23 cellular contexts compared by ENCODE assay signal in the genomic region with DNA sequence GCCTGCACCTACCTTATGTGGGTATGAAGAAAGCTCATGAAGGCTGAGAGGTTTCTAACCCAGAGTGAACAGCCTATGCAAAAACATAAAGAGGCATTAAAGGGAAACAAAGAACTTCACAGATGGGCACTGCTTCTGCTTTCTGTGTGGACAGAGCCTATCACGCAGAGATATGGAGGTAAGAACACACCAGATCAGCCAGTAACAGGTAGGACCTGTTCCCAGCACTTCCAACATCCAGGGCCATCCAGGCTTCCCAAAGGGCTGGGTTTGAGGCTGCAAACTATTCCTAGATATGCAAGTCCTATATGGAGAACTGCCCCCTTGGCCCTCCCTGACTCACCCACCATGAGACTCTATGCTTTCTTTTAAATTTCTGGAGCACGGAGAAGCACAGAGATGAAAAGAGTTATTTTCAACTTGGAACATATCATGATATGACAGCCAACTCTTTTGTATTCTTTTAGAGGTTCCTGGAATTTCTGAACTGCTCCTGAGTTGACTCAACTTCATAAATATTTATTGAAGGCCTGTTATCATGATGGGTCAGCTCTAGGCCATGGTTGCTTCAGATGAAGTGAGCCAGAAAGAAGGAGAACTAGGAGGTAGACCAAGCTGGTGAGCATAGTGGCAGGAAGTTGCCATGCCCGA.
DNase-seq lines count a peak whose midpoint lies in the region; ATAC-seq and TF ChIP-seq lines count a peak whose summit lies in the region.
"Had no signal": no experiment of that assay in that cellular context is flagged by ENCODE, and none has a peak within 500 bp of the region (broad histone marks: within the 10 kb centered on the region; RNA-seq: fewer than 3 reads in every experiment).

No MANE protein-coding gene starts in this region.

- H3K4me3 Mint-ChIP-seq in MCF 10A (ENCODE audit: unreplicated experiment): no peak overlapping the region
- H3K4me3 Mint-ChIP-seq: activated CD8-positive, alpha-beta T cell treated with anti-CD3 and anti-CD28 coated beads, Interleukin-2, amount 10 ng/mL, durations not matched to agents 7 days and 5 days; endodermal cell; WTC11 had no signal

- peak overlapping the region; percentile 23 to 27 for H3K27ac ChIP-seq in breast epithelium
- H3K27ac ChIP-seq in mesenchymal stem cell (ENCODE audit: low read length, poor library complexity, severe bottlenecking): no peak overlapping the region
- H3K27ac ChIP-seq in aorta (ENCODE audit: low read depth in 1 of 2, low read length in 2 of 2): peak overlapping the region; percentile 10 to 29
- H3K27ac ChIP-seq: BLaER1 treated with 17β-estradiol and CSF1 and Interleukin-3, amounts not matched to agents 10 nM and 100 nM; colonic mucosa had no signal

- H3K36me3 Mint-ChIP-seq in MCF 10A (ENCODE audit: insufficient read depth, unreplicated experiment): no peaks in the 10 kb centered on the region

- no peaks in the 10 kb centered on the region for H3K27me3 ChIP-seq in breast epithelium
- no peaks in the 10 kb centered on the region for H3K27me3 ChIP-seq in mesenchymal stem cell (ENCODE audit: control insufficient read depth in 1 of 2, insufficient read depth in 1 of 2, low read length in 2 of 2)
- no peaks in the 10 kb centered on the region for H3K27me3 ChIP-seq in aorta (ENCODE audit: control insufficient read depth in 1 of 2, insufficient read depth in 2 of 2, low read length in 1 of 2)
- H3K27me3 ChIP-seq: BLaER1 treated with 17β-estradiol and CSF1 and Interleukin-3, amounts not matched to agents 10 nM and 100 nM; colonic mucosa had no signal

- no peak overlapping the region for H3K14ac ChIP-seq in mesenchymal stem cell (ENCODE audit: low read length in 2 of 2)

- H2BK15ac ChIP-seq in mesenchymal stem cell (ENCODE audit: low read depth, poor library complexity, severe bottlenecking): no peak overlapping the region

- H3K4me2 ChIP-seq in mesenchymal stem cell (ENCODE audit: low read length, poor library complexity, severe bottlenecking): no peak overlapping the region

- 45% methylated on average over 3 of the region's 3 CpGs for WGBS in mesenchymal stem cell
- WGBS in aorta, 2 donors: 35 to 36% methylated on average over 3 of the region's 3 CpGs

- H3K4me3 ChIP-seq in breast epithelium (no peak overlapping the region), choroid plexus epithelial cell (ENCODE audit: low read depth, low read length) (no peak overlapping the region), mesenchymal stem cell (ENCODE audit: insufficient read depth in 1 of 2, low read depth in 1 of 2, low read length in 2 of 2) (no peak overlapping the region), aorta (ENCODE audit: low read length in 2 of 2) (no peak overlapping the region)
- H3K4me3 ChIP-seq: BLaER1 treated with 17β-estradiol and CSF1 and Interleukin-3, amounts not matched to agents 10 nM and 100 nM; colonic mucosa had no signal

- no peak overlapping the region for H2AFZ ChIP-seq in mesenchymal stem cell (ENCODE audit: low read depth, low read length)

- H3K79me1 ChIP-seq in mesenchymal stem cell (replicated peaks; ENCODE audit: low read length, poor library complexity, severe bottlenecking): no peaks in the 10 kb centered on the region

- H2BK5ac ChIP-seq in mesenchymal stem cell (ENCODE audit: low read depth, low read length, poor library complexity, severe bottlenecking): no peak overlapping the region

- no peak for TF ChIP-seq CTCF in breast epithelium (IDR thresholded peaks at IDR 0.05)
- no peak for TF ChIP-seq CTCF in MCF 10A (IDR thresholded peaks at IDR 0.05; ENCODE audit: unreplicated experiment)
- no peak for TF ChIP-seq CTCF in choroid plexus epithelial cell (conservative IDR thresholded peaks at IDR 0.05; ENCODE audit: low read depth, low read length)

- ATAC-seq in aorta (ENCODE audit: low FRiP score): no peak
- ATAC-seq: activated CD8-positive, alpha-beta T cell treated with anti-CD3 and anti-CD28 coated beads, Interleukin-2, amount 10 ng/mL, durations not matched to agents 7 days and 5 days; right cardiac atrium; WTC11 had no signal

- POLR2A ChIA-PET in MCF 10A (lab: Yijun Ruan, JAX): no interaction called here

- no peaks in the 10 kb centered on the region for H3K4me1 Mint-ChIP-seq in MCF 10A (ENCODE audit: insufficient read depth, unreplicated experiment)
- H3K4me1 Mint-ChIP-seq: endodermal cell had no signal

- H4K91ac ChIP-seq in mesenchymal stem cell (ENCODE audit: low read length): peak overlapping the region; percentile 40

- H4K8ac ChIP-seq in mesenchymal stem cell (ENCODE audit: low read length): no peak overlapping the region

- CTCF ChIA-PET in MCF 10A (lab: Yijun Ruan, JAX): no interaction called here

- no peak overlapping the region for H3K27ac Mint-ChIP-seq in MCF 10A (ENCODE audit: low read depth, unreplicated experiment)
- H3K27ac Mint-ChIP-seq: activated CD8-positive, alpha-beta T cell treated with anti-CD3 and anti-CD28 coated beads, Interleukin-2, amount 10 ng/mL, durations not matched to agents 7 days and 5 days; endodermal cell; WTC11 had no signal

- intact Hi-C loops in breast epithelium (cut with DNase I; ENCODE audit: low total_unique reads) (no loop called here), MCF 10A (cut with micrococcal nuclease) (no loop called here), aorta (cut with DNase I) (no loop called here)

- no peak overlapping the region for H3K23ac ChIP-seq in mesenchymal stem cell (ENCODE audit: low read length in 2 of 2)

- H3K4me1 ChIP-seq in breast epithelium (peaks cover 0 to 7% of the 10 kb centered on the region in 2 donors), mesenchymal stem cell (ENCODE audit: control insufficient read depth, insufficient read depth, low read depth, low read length) (peaks cover 2% of the 10 kb centered on the region), aorta (ENCODE audit: control insufficient read depth in 1 of 2, insufficient read depth in 2 of 2, low read length in 2 of 2) (no peaks in the 10 kb centered on the region)
- H3K4me1 ChIP-seq: colonic mucosa had no signal

- H3K27me3 Mint-ChIP-seq in MCF 10A (ENCODE audit: insufficient read depth, unreplicated experiment): no peaks in the 10 kb centered on the region

- H3K36me3 ChIP-seq in breast epithelium (no peaks in the 10 kb centered on the region), mesenchymal stem cell (ENCODE audit: control insufficient read depth in 1 of 2, insufficient read depth in 2 of 2, low read depth in 1 of 2, low read length in 2 of 2) (no peaks in the 10 kb centered on the region), aorta (ENCODE audit: control insufficient read depth in 1 of 2, insufficient read depth in 2 of 2, low read length in 1 of 2) (no peaks in the 10 kb centered on the region)
- H3K36me3 ChIP-seq: BLaER1 treated with 17β-estradiol and CSF1 and Interleukin-3, amounts not matched to agents 10 nM and 100 nM; colonic mucosa had no signal

- BruUV-seq in MCF 10A (replicated peaks; lab: Mats Ljungman, UMichigan): no TSS peak

- H2AK5ac ChIP-seq in mesenchymal stem cell (ENCODE audit: low read length, severe bottlenecking): no peak overlapping the region

- peak overlapping the region in 1 of 2 experiments; percentile 60 for H3K4ac ChIP-seq in mesenchymal stem cell (ENCODE audit: low read depth in 1 of 2, low read length in 2 of 2)

- DNase-seq in breast epithelium (ENCODE audit: low spot score in 2 of 2) (no peak), MCF 10A (ENCODE audit: unreplicated experiment) (no peak), choroid plexus epithelial cell (ENCODE audit: low read depth) (peak; percentile 72), mesenchymal stem cell (peak; percentile 54), aorta (peak in 1 of 2 donors; percentile 16), epidermal melanocyte (ENCODE audit: insufficient read length, low spot score) (no peak), NK-92 (lab: John Stamatoyannopoulos, UW; ENCODE audit: unreplicated experiment) (no peak), Ammon's horn (ENCODE audit: low spot score) (no peak)
- DNase-seq: activated CD8-positive, alpha-beta T cell treated with anti-CD3 and anti-CD28 coated beads, Interleukin-2, amount 10 ng/mL, durations not matched to agents 7 days and 5 days; activated naive CD4-positive, alpha-beta T cell treated with Interleukin-2 at 50 U/mL for 16 hours; activated T-cell treated with anti-CD3 and anti-CD28 coated beads, Interleukin-2, amount 50 U/mL, for 1 hour; anterior cingulate cortex; colonic mucosa; endodermal cell; KG1; kidney; NCI-H187; occipital lobe; right cardiac atrium; stimulated activated CD8-positive, alpha-beta memory T cell treated with anti-CD3 and anti-CD28 coated beads, Interleukin-4, amount 100 ng/mL, for 48 hours; substantia nigra had no signal

- no peak overlapping the region for H3K9ac ChIP-seq in mesenchymal stem cell (ENCODE audit: low read length)
- H3K9ac ChIP-seq: BLaER1 treated with 17β-estradiol and CSF1 and Interleukin-3, amounts not matched to agents 10 nM and 100 nM had no signal

- H3K9me3 Mint-ChIP-seq in MCF 10A (ENCODE audit: unreplicated experiment): peaks cover 10% of the 10 kb centered on the region

- no peak overlapping the region for H2BK120ac ChIP-seq in mesenchymal stem cell (ENCODE audit: low read depth, low read length)

- no peak overlapping the region for H3K18ac ChIP-seq in mesenchymal stem cell (ENCODE audit: low read depth in 1 of 2, low read length in 2 of 2)

- H2BK12ac ChIP-seq in mesenchymal stem cell (ENCODE audit: low read length in 2 of 2): peak overlapping the region in 1 of 2 experiments; percentile 22

- no peak for TF ChIP-seq POLR2A in breast epithelium (IDR thresholded peaks at IDR 0.05)

- H3K9me3 ChIP-seq in breast epithelium: no peaks in the 10 kb centered on the region
- H3K9me3 ChIP-seq in mesenchymal stem cell (ENCODE audit: control insufficient read depth, low read length): peaks cover 6% of the 10 kb centered on the region
- no peaks in the 10 kb centered on the region for H3K9me3 ChIP-seq in aorta (ENCODE audit: control insufficient read depth, low read length)
- H3K9me3 ChIP-seq: colonic mucosa had no signal

Comparison
In these comparisons a context has a peak if more than half of its experiments do, and no peak if none do; other contexts are left out.
1. DNase-seq: peak in choroid plexus epithelial cell (single experiment) and mesenchymal stem cell (single experiment); none in breast epithelium (0 of 2), MCF 10A (single experiment), epidermal melanocyte (single experiment), NK-92 (single experiment) and Ammon's horn (single experiment).